Comparison of ENCODE assay signal across 19 cellular contexts in genomic region chr3:11362600-11362999, GRCh38.
A peak's percentile ranks its signal among the peaks of the same experiment; 100 is the strongest.
DNase-seq lines count a peak whose midpoint lies in the region; ATAC-seq and TF ChIP-seq lines count a peak whose summit lies in the region.
"Had no signal": no experiment of that assay in that cellular context is flagged by ENCODE, and none has a peak within 500 bp of the region (broad histone marks: within the 10 kb centered on the region; RNA-seq: fewer than 3 reads in every experiment).

No MANE protein-coding gene starts in this region.

- no peak for TF ChIP-seq POLR2A in ovary (IDR thresholded peaks at IDR 0.05)

- peaks cover 99% of the 10 kb centered on the region for H3K36me3 Mint-ChIP-seq in activated T-cell treated with anti-CD3 and anti-CD28 coated beads, Interleukin-2, amount 50 U/mL, for 24 hours (ENCODE audit: low read depth)

- H3K9ac ChIP-seq in fibroblast of lung (ENCODE audit: insufficient read depth, low read length): no peak overlapping the region

- no peak overlapping the region for H2AFZ ChIP-seq in fibroblast of lung (ENCODE audit: low read length)

- WGBS in ovary, 3 donors: 80 to 87% (median 85%) methylated on average over 5 of the region's 5 CpGs

- H3K27ac ChIP-seq in SJSA1 (0 out of 2 replicates have a peak overlapping the region, but pooled peaks have one; percentile 17), fibroblast of lung (ENCODE audit: insufficient read depth, low read length) (no peak overlapping the region), ovary (no peak overlapping the region)
- H3K27ac ChIP-seq: Peyer's patch had no signal

- H3K27me3 ChIP-seq in SJSA1 (replicated peaks): no peaks in the 10 kb centered on the region
- no peaks in the 10 kb centered on the region for H3K27me3 ChIP-seq in fibroblast of lung (ENCODE audit: control insufficient read depth, insufficient read depth, low read length)
- H3K27me3 ChIP-seq in ovary: no peaks in the 10 kb centered on the region
- H3K27me3 ChIP-seq: Peyer's patch had no signal

- TF ChIP-seq CTCF in fibroblast of lung (conservative IDR thresholded peaks at IDR 0.05 in 1 of 2, IDR thresholded peaks at IDR 0.05 in 1 of 2; ENCODE audit: low read depth in 1 of 2, low read length in 2 of 2) (no peak), ovary (IDR thresholded peaks at IDR 0.05) (no peak)

- no peaks in the 10 kb centered on the region for H3K79me2 ChIP-seq in fibroblast of lung (ENCODE audit: control insufficient read depth, insufficient read depth, low read length)

- no peak for TF ChIP-seq EP300 in ovary (IDR thresholded peaks at IDR 0.05)

- H3K4me2 ChIP-seq in fibroblast of lung (ENCODE audit: extremely low read depth, insufficient read depth, low read length): peak overlapping the region; percentile 32

- H3K4me3 Mint-ChIP-seq in activated T-cell treated with anti-CD3 and anti-CD28 coated beads, Interleukin-2, amount 50 U/mL, for 24 hours: no peak overlapping the region
- H3K4me3 Mint-ChIP-seq: CD4-positive, alpha-beta T cell had no signal

- H4K20me1 ChIP-seq in fibroblast of lung (ENCODE audit: control insufficient read depth, extremely low read depth, insufficient read depth, low read length): no peaks in the 10 kb centered on the region

- ATAC-seq in Right ventricle myocardium inferior: no peak

- peak overlapping the region; percentile 80 for H3K27ac Mint-ChIP-seq in activated T-cell treated with anti-CD3 and anti-CD28 coated beads, Interleukin-2, amount 50 U/mL, for 24 hours
- H3K27ac Mint-ChIP-seq: CD4-positive, alpha-beta T cell had no signal

- H3K9me3 ChIP-seq in SJSA1 (replicated peaks) (no peaks in the 10 kb centered on the region), fibroblast of lung (ENCODE audit: control insufficient read depth, insufficient read depth, low read depth, low read length) (no peaks in the 10 kb centered on the region), ovary (no peaks in the 10 kb centered on the region)
- H3K9me3 ChIP-seq: Peyer's patch had no signal

- no peaks in the 10 kb centered on the region for H3K9me3 Mint-ChIP-seq in activated T-cell treated with anti-CD3 and anti-CD28 coated beads, Interleukin-2, amount 50 U/mL, for 24 hours
- H3K9me3 Mint-ChIP-seq: CD4-positive, alpha-beta T cell had no signal

- DNase-seq in activated T-cell treated with anti-CD3 and anti-CD28 coated beads, Interleukin-2, amount 50 U/mL, for 24 hours: no peak
- DNase-seq in activated T-cell treated with anti-CD3 and anti-CD28 coated beads for 4 hours: no peak
- DNase-seq in SJSA1 (ENCODE audit: low read depth in 1 of 2, low spot score in 2 of 2): peak in 1 of 2 experiments; percentile 4
- DNase-seq in fibroblast of lung (ENCODE audit: low read depth in 2 of 2): no peak
- peak; percentile 38 for DNase-seq in renal cortical epithelial cell (ENCODE audit: low read depth)
- no peak for DNase-seq in Right ventricle myocardium inferior (ENCODE audit: missing footprints)
- DNase-seq in activated effector memory CD4-positive, alpha-beta T cell treated with anti-CD3 and anti-CD28 coated beads, Interleukin-2, amount 50 U/mL, for 16 hours: no peak
- DNase-seq in ovary: no peak
- DNase-seq: 8988T; Calu3; CD4-positive, alpha-beta T cell; DMS79; KG1; NCI-H1092; NCI-H1694; NCI-H446 treated with DMSO at 0.1 percent for 48 hours; NCI-H82; Peyer's patch; SIG-M5 had no signal

- H3K4me3 ChIP-seq in SJSA1 (no peak overlapping the region), fibroblast of lung (replicated peaks in 1 of 4; ENCODE audit: control extremely low read depth in 1 of 4, insufficient read depth in 1 of 4, low read depth in 3 of 4, low read length in 4 of 4) (no peak overlapping the region), ovary (no peak overlapping the region)
- H3K4me3 ChIP-seq: Peyer's patch had no signal

- H3K36me3 ChIP-seq in SJSA1: peaks cover 62% of the 10 kb centered on the region
- H3K36me3 ChIP-seq in fibroblast of lung (ENCODE audit: control insufficient read depth, insufficient read depth, low read length): peaks cover 6% of the 10 kb centered on the region
- no peaks in the 10 kb centered on the region for H3K36me3 ChIP-seq in ovary

- H3K27me3 Mint-ChIP-seq in activated T-cell treated with anti-CD3 and anti-CD28 coated beads, Interleukin-2, amount 50 U/mL, for 24 hours: no peaks in the 10 kb centered on the region
- H3K27me3 Mint-ChIP-seq: CD4-positive, alpha-beta T cell had no signal

- intact Hi-C loops in Right ventricle myocardium inferior (cut with DNase I) (no loop called here), ovary (cut with DNase I) (no loop called here)

- peaks cover 23% of the 10 kb centered on the region for H3K4me1 Mint-ChIP-seq in activated T-cell treated with anti-CD3 and anti-CD28 coated beads, Interleukin-2, amount 50 U/mL, for 24 hours (ENCODE audit: low read depth)

- peaks cover 45% of the 10 kb centered on the region for H3K4me1 ChIP-seq in SJSA1 (replicated peaks)
- H3K4me1 ChIP-seq in fibroblast of lung (ENCODE audit: control insufficient read depth, extremely low read depth, insufficient read depth, low read length): peaks cover 12% of the 10 kb centered on the region
- peaks cover 3% of the 10 kb centered on the region for H3K4me1 ChIP-seq in ovary (ENCODE audit: insufficient read depth)
